Comparison of ENCODE assay signal across 16 cellular contexts in genomic region chr10:58351616-58352578, GRCh38.
"Had no signal": no experiment of that assay in that cellular context is flagged by ENCODE, and none has a peak within 500 bp of the region (broad histone marks: within the 10 kb centered on the region; RNA-seq: fewer than 3 reads in every experiment).

No MANE protein-coding gene starts in this region.

- H3K9me3 Mint-ChIP-seq: activated CD4-positive, alpha-beta T cell treated with anti-CD3 and anti-CD28 coated beads, Interleukin-2, amount 10 ng/mL, durations not matched to agents 7 days and 5 days; activated naive CD8-positive, alpha-beta T cell treated with anti-CD3 and anti-CD28 coated beads, Interleukin-2, amount 10 ng/mL, durations not matched to agents 7 days and 5 days; activated T-helper 1 cell treated with anti-CD3 and anti-CD28 coated beads, Interleukin-12 subunit alpha, Interleukin-12 subunit beta, Interleukin-2, Interleukin-4 antibody, amounts not matched to agents 30 ng/mL and 10 ng/mL and 1 ng/mL, durations not matched to agents 14 hours and 24 hours and 36 hours; central memory CD8-positive, alpha-beta T cell; neural progenitor cell; stimulated activated naive B cell treated with anti-CD40 and anti-IgM and Interleukin-4, amounts not matched to agents 10 μg/mL and 1 μg/mL and 100 μg/mL, for 72 hours had no signal

- H3K9me3 ChIP-seq: esophagus muscularis mucosa, pancreas, transverse colon, vagina had no signal

- H3K4me3 ChIP-seq: esophagus muscularis mucosa, neural progenitor cell, pancreas, transverse colon, vagina had no signal

- H3K27me3 Mint-ChIP-seq: activated CD4-positive, alpha-beta T cell treated with anti-CD3 and anti-CD28 coated beads, Interleukin-2, amount 10 ng/mL, durations not matched to agents 7 days and 5 days; activated naive CD8-positive, alpha-beta T cell treated with anti-CD3 and anti-CD28 coated beads, Interleukin-2, amount 10 ng/mL, durations not matched to agents 7 days and 5 days; central memory CD8-positive, alpha-beta T cell; stimulated activated naive B cell treated with anti-CD40 and anti-IgM and Interleukin-4, amounts not matched to agents 10 μg/mL and 1 μg/mL and 100 μg/mL, for 72 hours had no signal

- H3K27ac Mint-ChIP-seq: activated CD4-positive, alpha-beta T cell treated with anti-CD3 and anti-CD28 coated beads, Interleukin-2, amount 10 ng/mL, durations not matched to agents 7 days and 5 days; activated naive CD8-positive, alpha-beta T cell treated with anti-CD3 and anti-CD28 coated beads, Interleukin-2, amount 10 ng/mL, durations not matched to agents 7 days and 5 days; activated T-helper 1 cell treated with anti-CD3 and anti-CD28 coated beads, Interleukin-12 subunit alpha, Interleukin-12 subunit beta, Interleukin-2, Interleukin-4 antibody, amounts not matched to agents 30 ng/mL and 10 ng/mL and 1 ng/mL, durations not matched to agents 14 hours and 24 hours and 36 hours; neural progenitor cell; stimulated activated naive B cell treated with anti-CD40 and anti-IgM and Interleukin-4, amounts not matched to agents 10 μg/mL and 1 μg/mL and 100 μg/mL, for 72 hours had no signal

- DNase-seq: activated CD4-positive, alpha-beta T cell treated with anti-CD3 and anti-CD28 coated beads, Interleukin-2, amount 10 ng/mL, durations not matched to agents 7 days and 5 days; activated CD8-positive, alpha-beta memory T cell treated with anti-CD3 and anti-CD28 coated beads for 24 hours; activated naive CD8-positive, alpha-beta T cell treated with anti-CD3 and anti-CD28 coated beads, Interleukin-2, amount 10 ng/mL, durations not matched to agents 7 days and 5 days; brain microvascular endothelial cell; cortex of kidney; effector CD4-positive, alpha-beta T cell; foreskin fibroblast; pancreas; stimulated activated CD4-positive, alpha-beta T cell treated with anti-CD3 and anti-CD28 coated beads, Interleukin-2, amount 100 ng/mL, for 48 hours; stimulated activated naive B cell treated with anti-CD40 and anti-IgM and Interleukin-4, amounts not matched to agents 10 μg/mL and 1 μg/mL and 100 μg/mL, for 72 hours; transverse colon had no signal

- H3K27ac ChIP-seq: brain microvascular endothelial cell, esophagus muscularis mucosa, neural progenitor cell, pancreas, transverse colon, vagina had no signal

- H3K4me3 Mint-ChIP-seq: activated CD4-positive, alpha-beta T cell treated with anti-CD3 and anti-CD28 coated beads, Interleukin-2, amount 10 ng/mL, durations not matched to agents 7 days and 5 days; activated naive CD8-positive, alpha-beta T cell treated with anti-CD3 and anti-CD28 coated beads, Interleukin-2, amount 10 ng/mL, durations not matched to agents 7 days and 5 days; activated T-helper 1 cell treated with anti-CD3 and anti-CD28 coated beads, Interleukin-12 subunit alpha, Interleukin-12 subunit beta, Interleukin-2, Interleukin-4 antibody, amounts not matched to agents 30 ng/mL and 10 ng/mL and 1 ng/mL, durations not matched to agents 14 hours and 24 hours and 36 hours; central memory CD8-positive, alpha-beta T cell; neural progenitor cell; stimulated activated naive B cell treated with anti-CD40 and anti-IgM and Interleukin-4, amounts not matched to agents 10 μg/mL and 1 μg/mL and 100 μg/mL, for 72 hours had no signal

- H3K27me3 ChIP-seq: brain microvascular endothelial cell, esophagus muscularis mucosa, neural progenitor cell, pancreas, transverse colon, vagina had no signal

- H3K36me3 ChIP-seq: brain microvascular endothelial cell, esophagus muscularis mucosa, neural progenitor cell, pancreas, transverse colon, vagina had no signal

- ATAC-seq: pancreas; stimulated activated naive B cell treated with anti-CD40 and anti-IgM and Interleukin-4, amounts not matched to agents 10 μg/mL and 1 μg/mL and 100 μg/mL, for 72 hours had no signal
